ENCODE assay signal across 13 cellular contexts in genomic region chrX:71871367-71871766, GRCh38. TPM values are rescaled to one million over a fixed set of nuclear protein-coding genes. Genes with fewer than 3 reads are reported as not detected.
DNase-seq lines count a peak whose midpoint lies in the region; ATAC-seq and TF ChIP-seq lines count a peak whose summit lies in the region.
"Had no signal": no experiment of that assay in that cellular context is flagged by ENCODE, and none has a peak within 500 bp of the region (broad histone marks: within the 10 kb centered on the region; RNA-seq: fewer than 3 reads in every experiment).

No MANE protein-coding gene starts in this region.

- H3K4me1 Mint-ChIP-seq in activated CD4-positive, alpha-beta T cell treated with anti-CD3 and anti-CD28 coated beads, Interleukin-2, amount 10 ng/mL, durations not matched to agents 7 days and 5 days: no peaks in the 10 kb centered on the region

- peaks cover 7% of the 10 kb centered on the region for H3K27me3 Mint-ChIP-seq in activated CD4-positive, alpha-beta T cell treated with anti-CD3 and anti-CD28 coated beads, Interleukin-2, amount 10 ng/mL, durations not matched to agents 7 days and 5 days

- no peak overlapping the region for H3K27ac Mint-ChIP-seq in activated CD4-positive, alpha-beta T cell treated with anti-CD3 and anti-CD28 coated beads, Interleukin-2, amount 10 ng/mL, durations not matched to agents 7 days and 5 days

- in situ Hi-C loops in GM13976 (cut with MboI; ENCODE audit: low sequenced_read_pairs, unreplicated experiment): loop anchor here (25.0 kb wide), 1 partner anchor 209 kb away; the partner anchor contains the start of gene LOC101059915
- in situ Hi-C loops in HAP-1 (cut with MboI; ENCODE audit: low sequenced_read_pairs): no loop called here

- no peaks in the 10 kb centered on the region for H3K9me3 ChIP-seq in HAP-1
- H3K9me3 ChIP-seq: body of pancreas, SJSA1, testis had no signal

- peak; percentile 28 for DNase-seq in activated CD4-positive, alpha-beta T cell treated with anti-CD3 and anti-CD28 coated beads for 48 hours
- DNase-seq in activated CD4-positive, alpha-beta T cell treated with anti-CD3 and anti-CD28 coated beads, Interleukin-2, amount 10 ng/mL, durations not matched to agents 7 days and 5 days: no peak
- DNase-seq in GM13976 (ENCODE audit: low spot score): peak; percentile 12
- peak; percentile 71 for DNase-seq in astrocyte of the hippocampus (ENCODE audit: low read depth, low spot score)
- peak; percentile 26 for DNase-seq in non-pigmented ciliary epithelial cell (ENCODE audit: low read depth)
- no peak for DNase-seq in HAP-1 (ENCODE audit: low spot score in 2 of 2)
- no peak for DNase-seq in medulla oblongata (ENCODE audit: extremely low spot score)
- DNase-seq: body of pancreas, NCI-H1930, NCI-H774 had no signal

- no peaks in the 10 kb centered on the region for H3K36me3 ChIP-seq in HAP-1 (replicated peaks)
- H3K36me3 ChIP-seq: SJSA1 had no signal

- CTCF ChIA-PET in activated CD4-positive, alpha-beta T cell treated with anti-CD3 and anti-CD28 coated beads, Interleukin-2, amount 10 ng/mL, durations not matched to agents 7 days and 5 days (lab: Charles Lee): interaction anchor here (1.0 kb wide), 1 partner anchor 10 kb away, joined by 3 read pairs; no protein-coding TSS in a partner anchor

- H3K4me3 ChIP-seq in HAP-1: no peak overlapping the region
- H3K4me3 ChIP-seq: body of pancreas, SJSA1, testis had no signal

- TF ChIP-seq CTCF in GM13976 (IDR thresholded peaks at IDR 0.05; ENCODE audit: borderline replicate concordance, control extremely low read depth, extremely low read depth, insufficient read depth, missing control alignments): no peak

- H3K4me1 ChIP-seq in HAP-1: no peaks in the 10 kb centered on the region
- H3K4me1 ChIP-seq: body of pancreas, SJSA1, testis had no signal

- H3K36me3 Mint-ChIP-seq in activated CD4-positive, alpha-beta T cell treated with anti-CD3 and anti-CD28 coated beads, Interleukin-2, amount 10 ng/mL, durations not matched to agents 7 days and 5 days (ENCODE audit: low read depth): no peaks in the 10 kb centered on the region

- POLR2A ChIA-PET in activated CD4-positive, alpha-beta T cell treated with anti-CD3 and anti-CD28 coated beads, Interleukin-2, amount 10 ng/mL, durations not matched to agents 7 days and 5 days (lab: Charles Lee): no interaction called here

- H3K27me3 ChIP-seq in HAP-1 (ENCODE audit: low read depth): peaks cover 3% of the 10 kb centered on the region; the same call in 1 of the 2 replicates
- H3K27me3 ChIP-seq: body of pancreas, SJSA1, testis had no signal

- no peaks in the 10 kb centered on the region for H3K9me3 Mint-ChIP-seq in activated CD4-positive, alpha-beta T cell treated with anti-CD3 and anti-CD28 coated beads, Interleukin-2, amount 10 ng/mL, durations not matched to agents 7 days and 5 days

- no peak for ATAC-seq in HG03280 (IDR thresholded peaks at IDR 0.05; ENCODE audit: unreplicated experiment)
- ATAC-seq: body of pancreas had no signal

- no peak overlapping the region for H3K4me3 Mint-ChIP-seq in activated CD4-positive, alpha-beta T cell treated with anti-CD3 and anti-CD28 coated beads, Interleukin-2, amount 10 ng/mL, durations not matched to agents 7 days and 5 days

RNA-seq across cellular contexts. Expression of gene NHSL2, which starts 39.3 kb away (rescaled TPM):
- total RNA-seq in activated CD4-positive, alpha-beta T cell treated with anti-CD3 and anti-CD28 coated beads, Interleukin-2, amount 10 ng/mL, durations not matched to agents 7 days and 5 days: 1 to 10 TPM in 1 of 2 experiments, under 1 TPM in 1; 1.00 to 1.1 TPM

Comparison
In these comparisons a context has a peak if more than half of its experiments do, and no peak if none do; other contexts are left out.
1. DNase-seq: peak in activated CD4-positive, alpha-beta T cell treated with anti-CD3 and anti-CD28 coated beads for 48 hours (single experiment), GM13976 (single experiment), astrocyte of the hippocampus (single experiment) and non-pigmented ciliary epithelial cell (single experiment); none in activated CD4-positive, alpha-beta T cell treated with anti-CD3 and anti-CD28 coated beads, Interleukin-2, amount 10 ng/mL, durations not matched to agents 7 days and 5 days (single experiment), HAP-1 (0 of 2) and medulla oblongata (single experiment).